Comparison of ENCODE assay signal across 13 cellular contexts in genomic region chr22:30607939-30608338, GRCh38. TPM values are rescaled to one million over a fixed set of nuclear protein-coding genes. Genes with fewer than 3 reads are reported as not detected.
DNase-seq lines count a peak whose midpoint lies in the region; ATAC-seq and TF ChIP-seq lines count a peak whose summit lies in the region.
"Had no signal": no experiment of that assay in that cellular context is flagged by ENCODE, and none has a peak within 500 bp of the region (broad histone marks: within the 10 kb centered on the region; RNA-seq: fewer than 3 reads in every experiment).

No MANE protein-coding gene starts in this region.

- TF ChIP-seq POLR2A in esophagus squamous epithelium (IDR thresholded peaks at IDR 0.05) = no peak

- H3K4me1 Mint-ChIP-seq in CD8-positive, alpha-beta T cell (ENCODE audit: low read depth) = peaks cover 18% of the 10 kb centered on the region

- no peaks in the 10 kb centered on the region for H4K20me1 ChIP-seq in KMS-11 (ENCODE audit: insufficient read depth)
- H4K20me1 ChIP-seq in SK-N-SH (ENCODE audit: insufficient read depth) = no peaks in the 10 kb centered on the region

- no peak overlapping the region; the same call in 1 of the 2 replicates for H2AFZ ChIP-seq in KMS-11 (ENCODE audit: low read depth)
- H2AFZ ChIP-seq in SK-N-SH (ENCODE audit: low read depth) = no peak overlapping the region

- CTCF ChIA-PET in CD8-positive, alpha-beta T cell (lab: Charles Lee) = interaction anchor here (1.0 to 2.6 kb wide), 2 partner anchors 17 to 26 kb away, joined by 3 to 12 read pairs; partner anchors contain the start of gene PES1
- CTCF ChIA-PET in SK-N-SH (lab: Yijun Ruan, JAX) = interaction anchor here (0.8 to 4.1 kb wide), 5 partner anchors 8 to 311 kb away, joined by 3 to 24 read pairs (median 6); partner anchors contain the start of genes MTFP1 and SLC35E4

- no peaks in the 10 kb centered on the region for H3K9me3 ChIP-seq in CD8-positive, alpha-beta T cell (ENCODE audit: low read length)
- H3K9me3 ChIP-seq in esophagus squamous epithelium (no peaks in the 10 kb centered on the region), psoas muscle (no peaks in the 10 kb centered on the region), SK-N-SH (no peaks in the 10 kb centered on the region)

- no peak overlapping the region for H3K4me3 ChIP-seq in CD8-positive, alpha-beta T cell (ENCODE audit: low read depth, low read length)
- H3K4me3 ChIP-seq in KMS-11 (IDR thresholded peaks at IDR 0.05; ENCODE audit: insufficient read depth, low read depth, low read length) = no peak overlapping the region
- peak overlapping the region in 3 of 4 donors; percentile 51 to 76 (median 52) for H3K4me3 ChIP-seq in esophagus squamous epithelium
- H3K4me3 ChIP-seq in psoas muscle = peak overlapping the region; percentile 86
- no peak overlapping the region for H3K4me3 ChIP-seq in SK-N-SH (ENCODE audit: low read depth in 2 of 2, low read length in 1 of 2)

- no peak for TF ChIP-seq RAD21 in SK-N-SH (IDR thresholded peaks at IDR 0.05; ENCODE audit: low read length)

- intact Hi-C loops in CD8-positive, alpha-beta T cell (cut with DNase I, micrococcal nuclease) = loop anchor here in 1 of 2 experiments (1.0 to 10.0 kb wide), 2 partner anchors 16 to 503 kb away; no protein-coding TSS in a partner anchor
- intact Hi-C loops in esophagus squamous epithelium (cut with DNase I) (loop anchor here (5.0 kb wide), 1 partner anchor 336 kb away; no protein-coding TSS in a partner anchor), psoas muscle (cut with DNase I) (loop anchor here in 1 of 2 donors (10.0 kb wide), 1 partner anchor 183 kb away; the partner anchor contains the start of gene MTFP1)

- in situ Hi-C loops in ACHN (cut with HindIII; ENCODE audit: low pct_ligation_motif_present, low pct_unique_long_range_greater_than_20kb, low sequenced_read_pairs) = no loop called here

- no peak overlapping the region for H3K27ac Mint-ChIP-seq in CD8-positive, alpha-beta T cell

- peak overlapping the region; percentile 62 for H3K9ac ChIP-seq in KMS-11
- H3K9ac ChIP-seq in SK-N-SH = no peak overlapping the region

- POLR2A ChIA-PET in CD8-positive, alpha-beta T cell (lab: Charles Lee) = interaction anchor here (0.6 kb wide), 1 partner anchor 12 kb away, joined by 3 read pairs; no protein-coding TSS in a partner anchor
- POLR2A ChIA-PET in SK-N-SH (lab: Yijun Ruan, JAX) = interaction anchor here (1.0 kb wide), 1 partner anchor 16 kb away, joined by 3 read pairs; the partner anchor contains the start of gene PES1

- no peaks in the 10 kb centered on the region for H3K27me3 ChIP-seq in CD8-positive, alpha-beta T cell (ENCODE audit: insufficient read depth, low read length)
- H3K27me3 ChIP-seq in KMS-11 (ENCODE audit: insufficient read depth, low read depth) (no peaks in the 10 kb centered on the region), esophagus squamous epithelium (no peaks in the 10 kb centered on the region), psoas muscle (ENCODE audit: insufficient read depth in 3 of 3, low read length in 2 of 3) (no peaks in the 10 kb centered on the region), SK-N-SH (ENCODE audit: insufficient read depth) (no peaks in the 10 kb centered on the region)

- H3K4me2 ChIP-seq in KMS-11 = peak overlapping the region; percentile 74
- H3K4me2 ChIP-seq in SK-N-SH = no peak overlapping the region

- peaks cover 2% of the 10 kb centered on the region for H3K27me3 Mint-ChIP-seq in CD8-positive, alpha-beta T cell (ENCODE audit: low read depth)

- H3K79me2 ChIP-seq in KMS-11 (ENCODE audit: insufficient read depth, low read depth) (peaks cover 5% of the 10 kb centered on the region; the same call in 1 of the 2 replicates), SK-N-SH (ENCODE audit: insufficient read depth) (no peaks in the 10 kb centered on the region)

- no peak for DNase-seq in CD8-positive, alpha-beta T cell
- DNase-seq in esophagus squamous epithelium (lab: John Stamatoyannopoulos, UW) (no peak), psoas muscle (peak in 1 of 2 donors; percentile 41), ACHN (no peak), ecto neural progenitor cell (ENCODE audit: low spot score) (no peak), SK-N-SH (no peak)
- DNase-seq: activated CD8-positive, alpha-beta memory T cell treated with anti-CD3 and anti-CD28 coated beads, Interleukin-2, amount 50 U/mL, for 4 hours; C1 segment of cervical spinal cord; GOT3; stimulated activated CD4-positive, alpha-beta T cell treated with anti-CD3 and anti-CD28 coated beads, Interleukin-4, amount 100 ng/mL, for 24 hours had no signal

- H3K9me2 ChIP-seq in SK-N-SH = no peaks in the 10 kb centered on the region

- H3K27ac ChIP-seq in CD8-positive, alpha-beta T cell (ENCODE audit: low read depth, low read length) = no peak overlapping the region
- peak overlapping the region; percentile 83 for H3K27ac ChIP-seq in KMS-11
- peak overlapping the region in 3 of 4 donors; percentile 75 to 77 (median 77) for H3K27ac ChIP-seq in esophagus squamous epithelium
- no peak overlapping the region for H3K27ac ChIP-seq in psoas muscle
- no peak overlapping the region for H3K27ac ChIP-seq in SK-N-SH (ENCODE audit: low read depth in 2 of 2, low read length in 1 of 2)

- H3K9me3 Mint-ChIP-seq in CD8-positive, alpha-beta T cell = no peaks in the 10 kb centered on the region

- WGBS in esophagus squamous epithelium, 2 donors = 70 to 77% methylated on average over 4 to 7 of the region's 7 CpGs
- WGBS in psoas muscle, 3 donors = 75 to 83% (median 80%) methylated on average over 7 of the region's 7 CpGs
- WGBS in SK-N-SH (ENCODE audit: low lambda C conversion rate) = 87% methylated on average over 7 of the region's 7 CpGs

- H3K36me3 Mint-ChIP-seq in CD8-positive, alpha-beta T cell = no peaks in the 10 kb centered on the region

- no peaks in the 10 kb centered on the region for H3K36me3 ChIP-seq in CD8-positive, alpha-beta T cell (ENCODE audit: insufficient read depth, low read length)
- H3K36me3 ChIP-seq in KMS-11 (ENCODE audit: insufficient read depth) = no peaks in the 10 kb centered on the region
- peaks cover 0 to 11% (median 0%) of the 10 kb centered on the region in 3 donors for H3K36me3 ChIP-seq in esophagus squamous epithelium
- peaks cover 0 to 13% of the 10 kb centered on the region in 2 donors for H3K36me3 ChIP-seq in psoas muscle (ENCODE audit: insufficient read depth in 1 of 2, low read depth in 1 of 2)
- H3K36me3 ChIP-seq in SK-N-SH (replicated peaks in 1 of 2; ENCODE audit: control insufficient read depth in 1 of 2, insufficient read depth in 2 of 2, low read length in 1 of 2) = no peaks in the 10 kb centered on the region

- ATAC-seq in CD8-positive, alpha-beta T cell = no peak
- no peak for ATAC-seq in psoas muscle
- ATAC-seq in HG03025 (IDR thresholded peaks at IDR 0.05; ENCODE audit: low FRiP score, unreplicated experiment) = no peak

- peaks cover 10% of the 10 kb centered on the region for H3K4me1 ChIP-seq in CD8-positive, alpha-beta T cell (ENCODE audit: insufficient read depth, low read length)
- H3K4me1 ChIP-seq in KMS-11 (ENCODE audit: low read depth, poor library complexity, severe bottlenecking) = peaks cover 64% of the 10 kb centered on the region
- peaks cover 27 to 50% (median 32%) of the 10 kb centered on the region in 3 donors for H3K4me1 ChIP-seq in esophagus squamous epithelium
- H3K4me1 ChIP-seq in psoas muscle = peaks cover 34% of the 10 kb centered on the region
- H3K4me1 ChIP-seq in SK-N-SH (ENCODE audit: control insufficient read depth in 1 of 2, insufficient read depth in 2 of 2, low read depth in 1 of 2, low read length in 1 of 2) = peaks cover 10 to 15% of the 10 kb centered on the region in 2 experiments; a peak in 2 of 4 replicates

- peak overlapping the region; percentile 15 for H3K4me3 Mint-ChIP-seq in CD8-positive, alpha-beta T cell

- TF ChIP-seq CTCF in CD8-positive, alpha-beta T cell (IDR thresholded peaks at IDR 0.05) = no peak
- TF ChIP-seq CTCF in KMS-11 (conservative IDR thresholded peaks at IDR 0.05; ENCODE audit: low read depth, low read length) (no peak), esophagus squamous epithelium (IDR thresholded peaks at IDR 0.05) (no peak), psoas muscle (IDR thresholded peaks at IDR 0.05) (no peak), SK-N-SH (IDR thresholded peaks at IDR 0.05) (no peak)

- TF ChIP-seq EP300 in SK-N-SH (IDR thresholded peaks at IDR 0.05; ENCODE audit: borderline replicate concordance in 1 of 2, low read depth in 1 of 2, low read length in 1 of 2) = no peak

- peaks cover 4% of the 10 kb centered on the region for H3F3A ChIP-seq in SK-N-SH (replicated peaks; ENCODE audit: insufficient read depth)

RNA-seq across cellular contexts. Expression of gene TCN2, which starts 1.0 kb away (rescaled TPM):
- total RNA-seq in CD8-positive, alpha-beta T cell = under 1 TPM in 1 of 2 experiments, not detected in 1; 0.17 TPM
- total RNA-seq in esophagus squamous epithelium = 10 to 100 TPM in 2 of 4 donors, 1 to 10 TPM in 2; 1.9 to 20.4 (median 10.4) TPM
- total RNA-seq in psoas muscle = 10 to 100 TPM in 1 of 4 donors, 1 to 10 TPM in 3; 5.5 to 11.7 (median 9.0) TPM
- 1 to 10 TPM; 5.9 to 9.9 (median 7.0) TPM for polyA plus RNA-seq in psoas muscle
- polyA plus RNA-seq in SK-N-SH (2012; rRNA removed) = 4.1 and 4.5 TPM in 2 replicates
- polyA plus RNA-seq in SK-N-SH (2012; cell fraction: cytosol; rRNA removed) = 1.8 and 2.9 TPM in 2 replicates
- polyA plus RNA-seq in SK-N-SH (2012; cell fraction: nucleus; rRNA removed) = 3.8 and 4.6 TPM in 2 replicates

RNA-seq across cellular contexts. Expression of gene PES1, which starts 16.2 kb away (rescaled TPM):
- 10 to 100 TPM; 39.7 to 47.0 TPM for total RNA-seq in CD8-positive, alpha-beta T cell
- 10 to 100 TPM; 45.3 to 67.0 (median 58.4) TPM for total RNA-seq in esophagus squamous epithelium
- 10 to 100 TPM; 32.8 to 74.8 (median 63.7) TPM for total RNA-seq in psoas muscle
- polyA plus RNA-seq in psoas muscle = 100 to 1,000 TPM in 1 of 3 donors, 10 to 100 TPM in 2; 55.9 to 100 (median 69.4) TPM
- polyA plus RNA-seq in SK-N-SH (2012; rRNA removed) = 109 and 119 TPM in 2 replicates
- 82.9 and 86.2 TPM in 2 replicates for polyA plus RNA-seq in SK-N-SH (2012; cell fraction: cytosol; rRNA removed)
- polyA plus RNA-seq in SK-N-SH (2012; cell fraction: nucleus; rRNA removed) = 119 and 123 TPM in 2 replicates

RNA-seq across cellular contexts. Expression of gene SLC35E4, which starts 27.6 kb away (rescaled TPM):
- 1 to 10 TPM; 3.7 to 4.2 TPM for total RNA-seq in CD8-positive, alpha-beta T cell
- 1 to 10 TPM; 5.5 to 8.3 (median 6.3) TPM for total RNA-seq in esophagus squamous epithelium
- total RNA-seq in psoas muscle = 10 to 100 TPM in 1 of 4 donors, 1 to 10 TPM in 3; 5.8 to 11.5 (median 7.2) TPM
- polyA plus RNA-seq in psoas muscle = 10 to 100 TPM in 1 of 3 donors, 1 to 10 TPM in 2; 2.6 to 11.0 (median 6.8) TPM
- 2.8 and 2.9 TPM in 2 replicates for polyA plus RNA-seq in SK-N-SH (2012; rRNA removed)
- 1.7 and 2.9 TPM in 2 replicates for polyA plus RNA-seq in SK-N-SH (2012; cell fraction: cytosol; rRNA removed)
- polyA plus RNA-seq in SK-N-SH (2012; cell fraction: nucleus; rRNA removed) = 3.3 and 3.9 TPM in 2 replicates

RNA-seq across cellular contexts. Expression of gene GAL3ST1, which starts 33.5 kb away (rescaled TPM):
- not detected for total RNA-seq in CD8-positive, alpha-beta T cell
- 1 to 10 TPM in 2 of 4 donors, not detected in 2; 1.1 to 2.4 TPM for total RNA-seq in esophagus squamous epithelium
- 1 to 10 TPM in 3 of 4 donors, under 1 TPM in 1; 0.80 to 2.7 (median 1.3) TPM for total RNA-seq in psoas muscle
- under 1 TPM; 0.21 to 0.63 (median 0.39) TPM for polyA plus RNA-seq in psoas muscle
- 0.08 TPM in 1 of 2 replicates, not detected in the other for polyA plus RNA-seq in SK-N-SH (2012; rRNA removed)
- polyA plus RNA-seq in SK-N-SH (2012; cell fraction: cytosol; rRNA removed) = 0.01 TPM in 1 of 2 replicates, not detected in the other
- polyA plus RNA-seq in SK-N-SH (2012; cell fraction: nucleus; rRNA removed) = 0.29 and 0.31 TPM in 2 replicates
- total RNA-seq: RPMI7951 had no signal

RNA-seq across cellular contexts. Expression of gene DUSP18, which starts 59.7 kb away (rescaled TPM):
- 1 to 10 TPM; 3.4 to 4.5 TPM for total RNA-seq in CD8-positive, alpha-beta T cell
- total RNA-seq in esophagus squamous epithelium (10 to 100 TPM in 2 of 4 donors, 1 to 10 TPM in 2; 6.1 to 13.0 (median 8.6) TPM), psoas muscle (1 to 10 TPM in 3 of 4 donors, under 1 TPM in 1; 0.69 to 1.6 (median 1.3) TPM)
- polyA plus RNA-seq in psoas muscle (1 to 10 TPM in 2 of 3 donors, under 1 TPM in 1; 0.65 to 3.8 (median 1.5) TPM), SK-N-SH (2012; rRNA removed) (11.7 and 13.9 TPM in 2 replicates)
- polyA plus RNA-seq in SK-N-SH (2012; cell fraction: cytosol; rRNA removed) = 5.2 and 7.8 TPM in 2 replicates
- 15.7 and 26.5 TPM in 2 replicates for polyA plus RNA-seq in SK-N-SH (2012; cell fraction: nucleus; rRNA removed)

Comparison
In these comparisons a context has a peak if more than half of its experiments do, and no peak if none do; other contexts are left out.
1. H3K27ac ChIP-seq: peak in KMS-11 (single experiment) and esophagus squamous epithelium (3 of 4); none in CD8-positive, alpha-beta T cell (single experiment), psoas muscle (single experiment) and SK-N-SH (0 of 2).
2. H3K4me3 ChIP-seq: peak in esophagus squamous epithelium (3 of 4) and psoas muscle (single experiment); none in CD8-positive, alpha-beta T cell (single experiment), KMS-11 (single experiment) and SK-N-SH (0 of 2).